Comparison of ENCODE assay signal across 9 cellular contexts in the genomic region with DNA sequence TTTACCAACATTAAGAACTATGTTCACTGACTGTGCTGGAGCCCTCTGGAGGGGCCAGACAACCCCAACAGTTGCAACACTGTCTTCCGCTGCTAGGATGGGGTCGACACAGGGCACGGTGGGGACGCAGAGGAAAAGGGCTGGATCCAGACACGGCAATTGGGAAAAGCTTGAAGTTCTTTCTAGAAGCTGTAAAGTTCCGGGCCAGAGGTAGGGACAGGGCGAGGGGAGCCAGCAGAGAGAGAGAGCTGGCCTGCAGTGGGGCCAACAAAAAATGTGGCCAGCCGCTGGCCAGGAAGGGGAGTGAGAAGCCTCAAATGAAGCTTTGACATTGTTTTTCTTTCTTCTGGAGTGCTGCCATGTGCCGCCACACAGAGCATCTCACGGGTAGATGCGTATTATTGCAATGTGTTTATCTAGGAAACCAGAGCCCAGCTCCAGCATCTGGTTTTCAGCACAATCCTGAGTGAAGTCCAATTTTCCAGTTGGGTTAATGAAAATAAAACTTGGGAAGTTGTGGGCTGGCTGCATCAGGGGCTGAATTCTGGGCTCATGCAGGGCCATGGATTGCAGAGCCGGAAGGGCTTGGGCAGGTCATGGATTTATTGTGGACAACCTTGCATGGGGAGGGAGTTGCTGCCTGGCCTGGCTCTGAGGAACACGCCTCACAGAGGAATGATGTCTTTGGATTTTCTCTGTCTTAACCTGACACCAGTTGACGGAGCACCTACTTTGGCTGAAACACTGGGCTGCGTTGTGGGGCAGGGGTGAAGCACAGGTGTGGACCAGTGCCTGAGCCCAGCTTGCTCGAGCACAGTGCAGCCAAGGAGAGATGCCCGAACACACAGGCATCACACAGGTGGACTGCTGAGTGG.
DNase-seq lines count a peak whose midpoint lies in the region; ATAC-seq and TF ChIP-seq lines count a peak whose summit lies in the region.
"Had no signal": no experiment of that assay in that cellular context is flagged by ENCODE, and none has a peak within 500 bp of the region (broad histone marks: within the 10 kb centered on the region; RNA-seq: fewer than 3 reads in every experiment).

No MANE protein-coding gene starts in this region.

- in situ Hi-C loops in GM13976 (cut with MboI; ENCODE audit: low sequenced_read_pairs, unreplicated experiment): no loop called here

- intact Hi-C loops in adrenal gland (cut with DNase I): no loop called here
- intact Hi-C loops in left ventricle myocardium inferior (cut with micrococcal nuclease): no loop called here
- intact Hi-C loops in sciatic nerve (cut with DNase I): no loop called here

- CTCF ChIA-PET in BJ (lab: Yijun Ruan, JAX): interaction anchor here (0.7 to 2.0 kb wide), 10 partner anchors 9 to 83 kb away, joined by 3 to 10 read pairs (median 4); no protein-coding TSS in a partner anchor

- ATAC-seq in sciatic nerve: peak; percentile 92
- no peak for ATAC-seq in GM18519 (IDR thresholded peaks at IDR 0.05; ENCODE audit: low FRiP score, unreplicated experiment)

- no peak overlapping the region for H3K4me3 ChIP-seq in BJ (ENCODE audit: low read depth, low read length)
- no peak overlapping the region for H3K4me3 ChIP-seq in adrenal gland
- no peak overlapping the region for H3K4me3 ChIP-seq in left ventricle myocardium inferior

- no peaks in the 10 kb centered on the region for H3K36me3 Mint-ChIP-seq in immature natural killer cell

- H3K27me3 Mint-ChIP-seq in immature natural killer cell (ENCODE audit: low read depth in 3 of 3): peaks cover 3 to 5% (median 4%) of the 10 kb centered on the region in 3 donors

- no peaks in the 10 kb centered on the region for H3K9me3 ChIP-seq in adrenal gland (replicated peaks in 1 of 3)
- no peaks in the 10 kb centered on the region for H3K9me3 ChIP-seq in left ventricle myocardium inferior (replicated peaks)

- no peaks in the 10 kb centered on the region for H3K9me3 Mint-ChIP-seq in immature natural killer cell
- H3K9me3 Mint-ChIP-seq: activated naive CD8-positive, alpha-beta T cell treated with anti-CD3 and anti-CD28 coated beads for 36 hours had no signal

- no peak for TF ChIP-seq CTCF in BJ (IDR thresholded peaks at IDR 0.05; ENCODE audit: insufficient read depth, low read depth, low read length)
- TF ChIP-seq CTCF in adrenal gland (IDR thresholded peaks at IDR 0.05): no peak
- TF ChIP-seq CTCF in left ventricle myocardium inferior (IDR thresholded peaks at IDR 0.05; ENCODE audit: borderline replicate concordance): no peak
- TF ChIP-seq CTCF in GM13976 (IDR thresholded peaks at IDR 0.05; ENCODE audit: borderline replicate concordance, control extremely low read depth, extremely low read depth, insufficient read depth, missing control alignments): no peak

- DNase-seq in BJ (ENCODE audit: low read depth) (peak; percentile 96), adrenal gland (peak in 3 of 7 donors; percentile 26 to 68 (median 46)), left ventricle myocardium inferior (peak; percentile 61), sciatic nerve (ENCODE audit: low spot score) (peak; percentile 83), GM13976 (ENCODE audit: low spot score) (no peak), immature natural killer cell (no peak), NCI-H526 treated with DMSO at 0.1 percent for 48 hours (lab: John Stamatoyannopoulos, UW) (no peak)
- DNase-seq: activated naive CD8-positive, alpha-beta T cell treated with anti-CD3 and anti-CD28 coated beads for 36 hours had no signal

- no peak overlapping the region for H3K27ac Mint-ChIP-seq in immature natural killer cell
- H3K27ac Mint-ChIP-seq: activated naive CD8-positive, alpha-beta T cell treated with anti-CD3 and anti-CD28 coated beads for 36 hours had no signal

- no peaks in the 10 kb centered on the region for H3K4me1 Mint-ChIP-seq in immature natural killer cell
- H3K4me1 Mint-ChIP-seq: activated naive CD8-positive, alpha-beta T cell treated with anti-CD3 and anti-CD28 coated beads for 36 hours had no signal

- no peak overlapping the region for H3K4me3 Mint-ChIP-seq in immature natural killer cell
- H3K4me3 Mint-ChIP-seq: activated naive CD8-positive, alpha-beta T cell treated with anti-CD3 and anti-CD28 coated beads for 36 hours had no signal

- H3K4me1 ChIP-seq in adrenal gland (replicated peaks in 1 of 2) (no peaks in the 10 kb centered on the region), left ventricle myocardium inferior (peaks cover 16% of the 10 kb centered on the region)

- no peak for TF ChIP-seq POLR2A in adrenal gland (IDR thresholded peaks at IDR 0.05)

- H3K27me3 ChIP-seq in BJ (ENCODE audit: control insufficient read depth, insufficient read depth, low read length) (no peaks in the 10 kb centered on the region), adrenal gland (no peaks in the 10 kb centered on the region), left ventricle myocardium inferior (ENCODE audit: low read depth) (peaks cover 6% of the 10 kb centered on the region)

- POLR2A ChIA-PET in BJ (lab: Charles Lee): interaction anchor here (0.5 to 2.2 kb wide), 8 partner anchors 31 to 1573 kb away, joined by 3 to 8 read pairs (median 3); partner anchors contain the start of gene ADM

- H3K27ac ChIP-seq in adrenal gland (peak overlapping the region in 3 of 5 donors; percentile 0 to 82 (median 56)), left ventricle myocardium inferior (replicated peaks) (peak overlapping the region; percentile 61)

- WGBS in adrenal gland, 4 donors: 60 to 72% (median 70%) methylated on average over 12 to 17 of the region's 17 CpGs

- H3K36me3 ChIP-seq in BJ (ENCODE audit: control insufficient read depth, insufficient read depth, low read length) (no peaks in the 10 kb centered on the region), adrenal gland (replicated peaks in 1 of 2) (no peaks in the 10 kb centered on the region), left ventricle myocardium inferior (no peaks in the 10 kb centered on the region)

Comparison
In these comparisons a context has a peak if more than half of its experiments do, and no peak if none do; other contexts are left out.
1. DNase-seq: peak in BJ (single experiment), left ventricle myocardium inferior (single experiment) and sciatic nerve (single experiment); none in GM13976 (single experiment), immature natural killer cell (0 of 3) and NCI-H526 treated with DMSO at 0.1 percent for 48 hours (single experiment).